Comparison of ENCODE assay signal across 13 cellular contexts in genomic region chr15:57079907-57080750, GRCh38.
DNase-seq lines count a peak whose midpoint lies in the region; ATAC-seq, FAIRE-seq and TF ChIP-seq lines count a peak whose summit lies in the region.
"Had no signal": no experiment of that assay in that cellular context is flagged by ENCODE, and none has a peak within 500 bp of the region (broad histone marks: within the 10 kb centered on the region; RNA-seq: fewer than 3 reads in every experiment).

No MANE protein-coding gene starts in this region.

- no peak overlapping the region for H3K4me3 Mint-ChIP-seq in activated CD8-positive, alpha-beta T cell treated with anti-CD3 and anti-CD28 coated beads for 36 hours
- H3K4me3 Mint-ChIP-seq in activated CD8-positive, alpha-beta T cell treated with anti-CD3 and anti-CD28 coated beads, Interleukin-2, amount 10 ng/mL, durations not matched to agents 7 days and 5 days: no peak overlapping the region
- peak overlapping the region in 1 of 2 donors; percentile 56 for H3K4me3 Mint-ChIP-seq in stimulated activated naive B cell treated with anti-CD40 and anti-IgM and Interleukin-4, amounts not matched to agents 10 μg/mL and 1 μg/mL and 100 μg/mL, for 72 hours

- intact Hi-C loops in activated CD8-positive, alpha-beta T cell treated with anti-CD3 and anti-CD28 coated beads for 36 hours (cut with micrococcal nuclease): no loop called here
- intact Hi-C loops in K562 (cut with micrococcal nuclease): no loop called here

- ATAC-seq in activated CD8-positive, alpha-beta T cell treated with anti-CD3 and anti-CD28 coated beads for 36 hours: peak; percentile 49
- no peak for ATAC-seq in activated CD8-positive, alpha-beta T cell treated with anti-CD3 and anti-CD28 coated beads, Interleukin-2, amount 10 ng/mL, durations not matched to agents 7 days and 5 days
- peak; percentile 57; the same call in 2 of the 3 replicates for ATAC-seq in K562
- peak; percentile 63 to 71 for ATAC-seq in stimulated activated naive B cell treated with anti-CD40 and anti-IgM and Interleukin-4, amounts not matched to agents 10 μg/mL and 1 μg/mL and 100 μg/mL, for 72 hours (replicated peaks)
- no peak for ATAC-seq in GM18909 (IDR thresholded peaks at IDR 0.05; ENCODE audit: poor library complexity, unreplicated experiment)
- ATAC-seq in GM21360 (IDR thresholded peaks at IDR 0.05; ENCODE audit: unreplicated experiment): no peak
- no peak for ATAC-seq in upper lobe of left lung (ENCODE audit: low FRiP score in 2 of 2)

- CTCF ChIA-PET in activated CD8-positive, alpha-beta T cell treated with anti-CD3 and anti-CD28 coated beads for 36 hours (lab: Charles Lee): interaction anchor here (1.0 to 1.1 kb wide), 2 partner anchors 10 to 226 kb away, joined by 3 to 4 read pairs; no protein-coding TSS in a partner anchor
- CTCF ChIA-PET in activated CD8-positive, alpha-beta T cell treated with anti-CD3 and anti-CD28 coated beads, Interleukin-2, amount 10 ng/mL, durations not matched to agents 7 days and 5 days (lab: Charles Lee): interaction anchor here (0.6 to 2.0 kb wide), 3 partner anchors 15 to 267 kb away, joined by 3 to 6 read pairs (median 3); no protein-coding TSS in a partner anchor
- CTCF ChIA-PET in K562 (lab: Yijun Ruan, JAX; ENCODE audit: low intra/inter-chr PET ratio): no interaction called here

- H3K36me3 ChIP-seq in Karpas-422 (ENCODE audit: insufficient read depth, low read length): no peaks in the 10 kb centered on the region
- H3K36me3 ChIP-seq in K562 (ENCODE audit: control insufficient read depth, insufficient read depth, low read length): no peaks in the 10 kb centered on the region; the same call in 2 of the 3 replicates
- no peaks in the 10 kb centered on the region for H3K36me3 ChIP-seq in upper lobe of left lung

- peak overlapping the region; percentile 54 for H3K27ac ChIP-seq in Karpas-422 (ENCODE audit: low read length)
- no peak overlapping the region for H3K27ac ChIP-seq in K562 (ENCODE audit: extremely low read depth, low read depth, low read length)
- no peak overlapping the region for H3K27ac ChIP-seq in upper lobe of left lung
- H3K27ac ChIP-seq: A549 had no signal

- DNase-seq in activated CD8-positive, alpha-beta T cell treated with anti-CD3 and anti-CD28 coated beads for 36 hours: no peak
- DNase-seq in activated CD8-positive, alpha-beta T cell treated with anti-CD3 and anti-CD28 coated beads, Interleukin-2, amount 10 ng/mL, durations not matched to agents 7 days and 5 days: no peak
- DNase-seq in Karpas-422 (peak; percentile 62), K562 (ENCODE audit: extremely low read depth in 1 of 4, low spot score in 3 of 4) (no peak), upper lobe of left lung (no peak)
- DNase-seq in stimulated activated naive B cell treated with anti-CD40 and anti-IgM and Interleukin-4, amounts not matched to agents 10 μg/mL and 1 μg/mL and 100 μg/mL, for 72 hours: no peak
- DNase-seq: activated gamma-delta T cell, NCI-H774, occipital lobe had no signal

- no peaks in the 10 kb centered on the region for H3K9me1 ChIP-seq in K562 (ENCODE audit: control insufficient read depth, insufficient read depth, low read length)

- H4K20me1 ChIP-seq in Karpas-422 (ENCODE audit: insufficient read depth, low read depth, low read length) (peaks cover 4% of the 10 kb centered on the region; the same call in 1 of the 2 replicates), K562 (replicated peaks; ENCODE audit: control insufficient read depth, insufficient read depth, low read length) (no peaks in the 10 kb centered on the region)

- H3K9me3 ChIP-seq in Karpas-422 (ENCODE audit: low read length) (no peaks in the 10 kb centered on the region), K562 (replicated peaks; ENCODE audit: control insufficient read depth, insufficient read depth, low read depth, low read length) (no peaks in the 10 kb centered on the region), upper lobe of left lung (no peaks in the 10 kb centered on the region)
- H3K9me3 ChIP-seq: A549 had no signal

- H3K27me3 Mint-ChIP-seq in activated CD8-positive, alpha-beta T cell treated with anti-CD3 and anti-CD28 coated beads for 36 hours: no peaks in the 10 kb centered on the region
- H3K27me3 Mint-ChIP-seq in activated CD8-positive, alpha-beta T cell treated with anti-CD3 and anti-CD28 coated beads, Interleukin-2, amount 10 ng/mL, durations not matched to agents 7 days and 5 days (ENCODE audit: low read depth): no peaks in the 10 kb centered on the region
- no peaks in the 10 kb centered on the region for H3K27me3 Mint-ChIP-seq in stimulated activated naive B cell treated with anti-CD40 and anti-IgM and Interleukin-4, amounts not matched to agents 10 μg/mL and 1 μg/mL and 100 μg/mL, for 72 hours

- H3K27me3 ChIP-seq in Karpas-422 (ENCODE audit: low read length) (no peaks in the 10 kb centered on the region), K562 (ENCODE audit: control insufficient read depth in 2 of 2, insufficient read depth in 2 of 2, low read length in 2 of 2) (no peaks in the 10 kb centered on the region), upper lobe of left lung (no peaks in the 10 kb centered on the region)

- H3K4me1 Mint-ChIP-seq in activated CD8-positive, alpha-beta T cell treated with anti-CD3 and anti-CD28 coated beads for 36 hours (ENCODE audit: low read depth): peaks cover 23% of the 10 kb centered on the region
- peaks cover 16% of the 10 kb centered on the region for H3K4me1 Mint-ChIP-seq in activated CD8-positive, alpha-beta T cell treated with anti-CD3 and anti-CD28 coated beads, Interleukin-2, amount 10 ng/mL, durations not matched to agents 7 days and 5 days (ENCODE audit: low read depth)
- peaks cover 14 to 26% of the 10 kb centered on the region in 2 donors for H3K4me1 Mint-ChIP-seq in stimulated activated naive B cell treated with anti-CD40 and anti-IgM and Interleukin-4, amounts not matched to agents 10 μg/mL and 1 μg/mL and 100 μg/mL, for 72 hours

- TF ChIP-seq EP300 in K562 (IDR thresholded peaks at IDR 0.05; ENCODE audit: low read length): no peak
- TF ChIP-seq EP300 in upper lobe of left lung (IDR thresholded peaks at IDR 0.05): no peak

- no peak for TF ChIP-seq RAD21 in K562 (CRISPR knock-in tag; conservative IDR thresholded peaks at IDR 0.05 in 1 of 2, IDR thresholded peaks at IDR 0.05 in 1 of 2)

- in situ Hi-C loops in K562 (cut with MboI): no loop called here

- no TSS peak for BruUV-seq in K562 (replicated peaks; lab: Mats Ljungman, UMichigan)

- no peaks in the 10 kb centered on the region for H3K9me2 ChIP-seq in Karpas-422 (replicated peaks; ENCODE audit: insufficient read depth, low read length)

- no peak for TF ChIP-seq CTCF in activated CD8-positive, alpha-beta T cell treated with anti-CD3 and anti-CD28 coated beads for 36 hours (IDR thresholded peaks at IDR 0.05)
- TF ChIP-seq CTCF in K562 (IDR thresholded peaks at IDR 0.05 in 2 of 3, conservative IDR thresholded peaks at IDR 0.05 in 1 of 3; ENCODE audit: insufficient read depth in 2 of 3, low read depth in 1 of 3, low read length in 3 of 3): no peak
- TF ChIP-seq CTCF in upper lobe of left lung (IDR thresholded peaks at IDR 0.05): no peak

- POLR2A ChIA-PET in activated CD8-positive, alpha-beta T cell treated with anti-CD3 and anti-CD28 coated beads for 36 hours (lab: Charles Lee): interaction anchor here (0.7 kb wide), 1 partner anchor 18 kb away, joined by 3 read pairs; no protein-coding TSS in a partner anchor
- POLR2A ChIA-PET in activated CD8-positive, alpha-beta T cell treated with anti-CD3 and anti-CD28 coated beads, Interleukin-2, amount 10 ng/mL, durations not matched to agents 7 days and 5 days (lab: Charles Lee): interaction anchor here (0.6 to 0.7 kb wide), 2 partner anchors 37 to 75 kb away, joined by 3 read pairs; no protein-coding TSS in a partner anchor
- POLR2A ChIA-PET in K562 (lab: Yijun Ruan, JAX): no interaction called here

- H3K36me3 Mint-ChIP-seq in activated CD8-positive, alpha-beta T cell treated with anti-CD3 and anti-CD28 coated beads for 36 hours (ENCODE audit: low read depth): peaks cover 1% of the 10 kb centered on the region
- H3K36me3 Mint-ChIP-seq in activated CD8-positive, alpha-beta T cell treated with anti-CD3 and anti-CD28 coated beads, Interleukin-2, amount 10 ng/mL, durations not matched to agents 7 days and 5 days (ENCODE audit: low read depth): peaks cover 1% of the 10 kb centered on the region
- H3K36me3 Mint-ChIP-seq in stimulated activated naive B cell treated with anti-CD40 and anti-IgM and Interleukin-4, amounts not matched to agents 10 μg/mL and 1 μg/mL and 100 μg/mL, for 72 hours: peaks cover 0 to 7% of the 10 kb centered on the region in 2 donors

- no peak overlapping the region for H3K27ac Mint-ChIP-seq in activated CD8-positive, alpha-beta T cell treated with anti-CD3 and anti-CD28 coated beads for 36 hours
- no peak overlapping the region for H3K27ac Mint-ChIP-seq in activated CD8-positive, alpha-beta T cell treated with anti-CD3 and anti-CD28 coated beads, Interleukin-2, amount 10 ng/mL, durations not matched to agents 7 days and 5 days
- H3K27ac Mint-ChIP-seq in stimulated activated naive B cell treated with anti-CD40 and anti-IgM and Interleukin-4, amounts not matched to agents 10 μg/mL and 1 μg/mL and 100 μg/mL, for 72 hours: no peak overlapping the region

- H3K79me2 ChIP-seq in Karpas-422 (ENCODE audit: low read length) (peaks cover 85% of the 10 kb centered on the region), K562 (ENCODE audit: control insufficient read depth, insufficient read depth, low read length) (peaks cover 28% of the 10 kb centered on the region)

- 22% methylated on average over 5 of the region's 5 CpGs for WGBS in K562 (ENCODE audit: insufficient coverage, low coverage, missing lambda C conversion rate)
- WGBS in upper lobe of left lung, 2 donors: 52 to 60% methylated on average over 5 of the region's 5 CpGs

- TF ChIP-seq POLR2A in K562 (conservative IDR thresholded peaks at IDR 0.05) (no peak), upper lobe of left lung (IDR thresholded peaks at IDR 0.05) (no peak)

- H3K9ac ChIP-seq in Karpas-422 (ENCODE audit: low read length) (no peak overlapping the region), K562 (ENCODE audit: insufficient read depth in 1 of 2, low read depth in 2 of 2, low read length in 2 of 2) (no peak overlapping the region)

- H2AFZ ChIP-seq in Karpas-422 (ENCODE audit: low read length): no peak overlapping the region
- H2AFZ ChIP-seq in K562 (ENCODE audit: low read depth, low read length): no peak overlapping the region

- H3K9me3 Mint-ChIP-seq in activated CD8-positive, alpha-beta T cell treated with anti-CD3 and anti-CD28 coated beads for 36 hours: no peaks in the 10 kb centered on the region
- H3K9me3 Mint-ChIP-seq in activated CD8-positive, alpha-beta T cell treated with anti-CD3 and anti-CD28 coated beads, Interleukin-2, amount 10 ng/mL, durations not matched to agents 7 days and 5 days (ENCODE audit: insufficient read depth): no peaks in the 10 kb centered on the region
- H3K9me3 Mint-ChIP-seq in stimulated activated naive B cell treated with anti-CD40 and anti-IgM and Interleukin-4, amounts not matched to agents 10 μg/mL and 1 μg/mL and 100 μg/mL, for 72 hours: no peaks in the 10 kb centered on the region

- H3K4me1 ChIP-seq in Karpas-422 (ENCODE audit: low read length) (peaks cover 56% of the 10 kb centered on the region), K562 (replicated peaks in 1 of 2; ENCODE audit: control insufficient read depth in 2 of 2, insufficient read depth in 2 of 2, low read length in 2 of 2) (peaks cover 0 to 15% of the 10 kb centered on the region in 2 experiments; a peak in 3 of 5 replicates), upper lobe of left lung (peaks cover 0 to 9% (median 7%) of the 10 kb centered on the region in 4 donors)

- H3K4me3 ChIP-seq in Karpas-422 (ENCODE audit: low read length) (peak overlapping the region; percentile 19; the same call in 1 of the 2 replicates), K562 (no peak overlapping the region), upper lobe of left lung (no peak overlapping the region)
- H3K4me3 ChIP-seq: A549 had no signal

- H3K4me2 ChIP-seq in Karpas-422 (ENCODE audit: low read depth, low read length, poor library complexity, severe bottlenecking) (peak overlapping the region; percentile 61), K562 (ENCODE audit: insufficient read depth, low read length) (no peak overlapping the region)
- H3K4me2 ChIP-seq: A549 had no signal

- no peak for FAIRE-seq in K562 (lab: Jason Lieb, UNC)
- FAIRE-seq: A549, HTR-8/SVneo had no signal

Comparison
In these comparisons a context has a peak if more than half of its experiments do, and no peak if none do; other contexts are left out.
1. ATAC-seq: peak in activated CD8-positive, alpha-beta T cell treated with anti-CD3 and anti-CD28 coated beads for 36 hours (single experiment), K562 (single experiment) and stimulated activated naive B cell treated with anti-CD40 and anti-IgM and Interleukin-4, amounts not matched to agents 10 μg/mL and 1 μg/mL and 100 μg/mL, for 72 hours (2 of 2); none in activated CD8-positive, alpha-beta T cell treated with anti-CD3 and anti-CD28 coated beads, Interleukin-2, amount 10 ng/mL, durations not matched to agents 7 days and 5 days (single experiment), GM18909 (single experiment), GM21360 (single experiment) and upper lobe of left lung (0 of 2).